9 cellular contexts compared by ENCODE assay signal in genomic region chr10:50385610-50386009, GRCh38.
A peak's percentile ranks its signal among the peaks of the same experiment; 100 is the strongest.
DNase-seq lines count a peak whose midpoint lies in the region; ATAC-seq and TF ChIP-seq lines count a peak whose summit lies in the region.
"Had no signal": no experiment of that assay in that cellular context is flagged by ENCODE, and none has a peak within 500 bp of the region (broad histone marks: within the 10 kb centered on the region; RNA-seq: fewer than 3 reads in every experiment).

No MANE protein-coding gene starts in this region.

- H3K9me3 ChIP-seq in right atrium auricular region (no peaks in the 10 kb centered on the region), uterus (no peaks in the 10 kb centered on the region)

- H3K27me3 ChIP-seq in right atrium auricular region (no peaks in the 10 kb centered on the region), uterus (no peaks in the 10 kb centered on the region)

- H3K27ac ChIP-seq in right atrium auricular region = peak overlapping the region in 1 of 2 donors; percentile 14
- H3K27ac ChIP-seq in uterus = no peak overlapping the region

- DNase-seq in Right ventricle myocardium inferior (ENCODE audit: missing footprints) (no peak), right atrium auricular region (ENCODE audit: low spot score) (no peak), fibroblast of gingiva (ENCODE audit: low read depth) (peak; percentile 71), myocyte (ENCODE audit: low read depth) (peak; percentile 38), uterus (peak; percentile 22 to 28), NCI-H1105 treated with DMSO at 0.1 percent for 48 hours (lab: John Stamatoyannopoulos, UW) (no peak), glomerular visceral epithelial cell (ENCODE audit: extremely low spot score) (no peak)
- DNase-seq: NCI-H187 treated with DMSO at 0.1 percent for 48 hours had no signal

- no peak for TF ChIP-seq POLR2A in uterus (IDR thresholded peaks at IDR 0.05)

- no peaks in the 10 kb centered on the region for H3K36me3 ChIP-seq in right atrium auricular region
- H3K36me3 ChIP-seq in uterus = no peaks in the 10 kb centered on the region

- ATAC-seq in Right ventricle myocardium inferior = peak; percentile 64
- ATAC-seq in HG03457 (IDR thresholded peaks at IDR 0.05; ENCODE audit: unreplicated experiment) = no peak

- TF ChIP-seq CTCF in right atrium auricular region (IDR thresholded peaks at IDR 0.05) (no peak), uterus (IDR thresholded peaks at IDR 0.05) (no peak)

- intact Hi-C loops in Right ventricle myocardium inferior (cut with DNase I) (no loop called here), uterus (cut with DNase I; ENCODE audit: low total_unique reads) (no loop called here)

- H3K4me3 ChIP-seq in right atrium auricular region (no peak overlapping the region), uterus (no peak overlapping the region)

- H3K4me1 ChIP-seq in right atrium auricular region = peaks cover 0 to 23% of the 10 kb centered on the region in 2 donors
- H3K4me1 ChIP-seq in uterus = peaks cover 8% of the 10 kb centered on the region in 2 donors

Comparison
In these comparisons a context has a peak if more than half of its experiments do, and no peak if none do; other contexts are left out.
1. DNase-seq: peak in fibroblast of gingiva (single experiment), myocyte (single experiment) and uterus (2 of 2); none in Right ventricle myocardium inferior (single experiment), right atrium auricular region (single experiment), NCI-H1105 treated with DMSO at 0.1 percent for 48 hours (single experiment) and glomerular visceral epithelial cell (single experiment).